Comparison of ENCODE assay signal across 9 cellular contexts in the genomic region with DNA sequence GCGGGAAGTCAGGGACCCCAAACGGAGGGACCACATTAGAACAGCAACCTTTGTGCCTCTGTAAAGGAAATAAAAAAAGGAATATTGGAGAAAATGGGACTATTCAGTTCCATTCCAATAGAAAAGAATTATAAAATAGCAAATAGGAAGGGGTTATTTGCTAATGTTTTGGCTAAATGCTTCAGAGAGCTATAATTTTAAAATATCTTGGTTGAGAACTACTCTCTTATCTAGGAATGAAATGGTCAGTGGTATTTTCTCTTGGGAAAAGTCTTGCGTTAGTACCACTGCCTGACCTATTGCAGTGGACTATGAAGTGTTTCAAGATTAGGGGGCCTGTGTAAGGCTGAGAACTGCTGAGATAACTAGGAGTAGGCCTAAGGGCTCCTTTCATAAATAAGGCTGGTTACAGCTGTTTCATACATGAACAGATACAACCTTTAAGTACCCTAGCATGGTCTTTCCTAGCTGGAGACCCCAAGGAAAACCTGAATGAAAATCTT. TPM values are rescaled to one million over a fixed set of nuclear protein-coding genes. Genes with fewer than 3 reads are reported as not detected.
DNase-seq lines count a peak whose midpoint lies in the region; ATAC-seq and TF ChIP-seq lines count a peak whose summit lies in the region.
"Had no signal": no experiment of that assay in that cellular context is flagged by ENCODE, and none has a peak within 500 bp of the region (broad histone marks: within the 10 kb centered on the region; RNA-seq: fewer than 3 reads in every experiment).

No MANE protein-coding gene starts in this region.

- H4K20me1 ChIP-seq in SK-N-SH (ENCODE audit: insufficient read depth): no peaks in the 10 kb centered on the region

- H3K27ac ChIP-seq in CD8-positive, alpha-beta memory T cell (ENCODE audit: low read depth, low read length): peak overlapping the region; percentile 80
- H3K27ac ChIP-seq in SK-N-SH (ENCODE audit: low read depth in 2 of 2, low read length in 1 of 2): peak overlapping the region; percentile 65 to 99; a peak in 3 of 4 replicates

- peaks cover 0 to 2% of the 10 kb centered on the region in 2 donors for H3K27me3 Mint-ChIP-seq in CD8-positive, alpha-beta memory T cell
- H3K27me3 Mint-ChIP-seq in osteocyte (ENCODE audit: unreplicated experiment): no peaks in the 10 kb centered on the region

- no peaks in the 10 kb centered on the region for H3K9me2 ChIP-seq in SK-N-SH

- TF ChIP-seq CTCF in SK-N-SH (IDR thresholded peaks at IDR 0.05) (no peak), fibroblast of mammary gland (conservative IDR thresholded peaks at IDR 0.05; ENCODE audit: control insufficient read depth, insufficient read depth, low read depth, low read length) (no peak), osteocyte (IDR thresholded peaks at IDR 0.05) (no peak)

- H3K36me3 Mint-ChIP-seq in CD8-positive, alpha-beta memory T cell: peaks cover under 1 to 13% (median 2%) of the 10 kb centered on the region in 3 donors
- no peaks in the 10 kb centered on the region for H3K36me3 Mint-ChIP-seq in osteocyte (ENCODE audit: unreplicated experiment)

- peak overlapping the region in 1 of 7 donors; percentile 3 for H3K4me3 Mint-ChIP-seq in CD8-positive, alpha-beta memory T cell
- H3K4me3 Mint-ChIP-seq in osteocyte (ENCODE audit: unreplicated experiment): no peak overlapping the region

- peak overlapping the region; percentile 2; the same call in 1 of the 2 replicates for H2AFZ ChIP-seq in SK-N-SH (ENCODE audit: low read depth)

- WGBS in SK-N-SH (ENCODE audit: low lambda C conversion rate): 71% methylated on average over 3 of the region's 3 CpGs

- peaks cover 7 to 19% (median 18%) of the 10 kb centered on the region in 3 donors for H3K4me1 Mint-ChIP-seq in CD8-positive, alpha-beta memory T cell
- H3K4me1 Mint-ChIP-seq in osteocyte (ENCODE audit: unreplicated experiment): peaks cover 64% of the 10 kb centered on the region

- peak overlapping the region; percentile 76 for H3K9ac ChIP-seq in SK-N-SH

- CTCF ChIA-PET in CD8-positive, alpha-beta memory T cell (lab: Charles Lee): interaction anchor here (1.1 kb wide), 1 partner anchor 47 kb away, joined by 6 read pairs; no protein-coding TSS in a partner anchor
- CTCF ChIA-PET in SK-N-SH (lab: Yijun Ruan, JAX): no interaction called here

- peak overlapping the region in 5 of 8 donors; percentile 29 to 84 (median 60) for H3K27ac Mint-ChIP-seq in CD8-positive, alpha-beta memory T cell
- H3K27ac Mint-ChIP-seq in osteocyte (ENCODE audit: unreplicated experiment): peak overlapping the region; percentile 100

- no peak for TF ChIP-seq EP300 in SK-N-SH (IDR thresholded peaks at IDR 0.05; ENCODE audit: borderline replicate concordance in 1 of 2, low read depth in 1 of 2, low read length in 1 of 2)

- no peaks in the 10 kb centered on the region for H3K79me2 ChIP-seq in SK-N-SH (ENCODE audit: insufficient read depth)

- H3K4me2 ChIP-seq in SK-N-SH: peak overlapping the region; percentile 51; the same call in 1 of the 2 replicates

- H3K27me3 ChIP-seq in CD8-positive, alpha-beta memory T cell (ENCODE audit: insufficient read depth, low read length, poor library complexity, severe bottlenecking): no peaks in the 10 kb centered on the region
- H3K27me3 ChIP-seq in SK-N-SH (ENCODE audit: insufficient read depth): no peaks in the 10 kb centered on the region

- TF ChIP-seq RAD21 in SK-N-SH (IDR thresholded peaks at IDR 0.05; ENCODE audit: low read length): no peak

- ATAC-seq in GM19324 (IDR thresholded peaks at IDR 0.05; ENCODE audit: low FRiP score, unreplicated experiment) (no peak), HG03439 (IDR thresholded peaks at IDR 0.05; ENCODE audit: unreplicated experiment) (no peak)

- H3K4me1 ChIP-seq in CD8-positive, alpha-beta memory T cell (ENCODE audit: insufficient read depth, low read length): no peaks in the 10 kb centered on the region
- H3K4me1 ChIP-seq in SK-N-SH (ENCODE audit: control insufficient read depth in 1 of 2, insufficient read depth in 2 of 2, low read depth in 1 of 2, low read length in 1 of 2): peaks cover 10 to 25% of the 10 kb centered on the region in 2 experiments; a peak in 3 of 4 replicates

- H3K9me3 ChIP-seq in CD8-positive, alpha-beta memory T cell (ENCODE audit: low read length): no peaks in the 10 kb centered on the region
- H3K9me3 ChIP-seq in SK-N-SH: no peaks in the 10 kb centered on the region

- H3K36me3 ChIP-seq in CD8-positive, alpha-beta memory T cell (ENCODE audit: insufficient read depth, low read length): no peaks in the 10 kb centered on the region
- no peaks in the 10 kb centered on the region for H3K36me3 ChIP-seq in SK-N-SH (replicated peaks in 1 of 2; ENCODE audit: control insufficient read depth in 1 of 2, insufficient read depth in 2 of 2, low read length in 1 of 2)

- DNase-seq in CD8-positive, alpha-beta memory T cell: no peak
- no peak for DNase-seq in SK-N-SH
- DNase-seq in fibroblast of mammary gland (ENCODE audit: low read depth): peak; percentile 58
- no peak for DNase-seq in osteocyte (ENCODE audit: extremely low spot score, unreplicated experiment)
- no peak for DNase-seq in cerebellar cortex (ENCODE audit: low spot score)
- DNase-seq in NCI-H446 (lab: John Stamatoyannopoulos, UW): no peak
- DNase-seq: NCI-H187 treated with DMSO at 0.1 percent for 48 hours had no signal

- POLR2A ChIA-PET in CD8-positive, alpha-beta memory T cell (lab: Charles Lee): interaction anchor here (0.6 kb wide), 1 partner anchor 1242 kb away, joined by 3 read pairs; the partner anchor contains the start of gene EIF4G2
- POLR2A ChIA-PET in SK-N-SH (lab: Yijun Ruan, JAX): no interaction called here

- H3K4me3 ChIP-seq in CD8-positive, alpha-beta memory T cell (ENCODE audit: low read length): no peak overlapping the region
- no peak overlapping the region for H3K4me3 ChIP-seq in SK-N-SH (ENCODE audit: low read depth in 2 of 2, low read length in 1 of 2)
- H3K4me3 ChIP-seq in fibroblast of mammary gland (ENCODE audit: control insufficient read depth, low read depth, low read length): no peak overlapping the region

- peaks cover 23% of the 10 kb centered on the region for H3F3A ChIP-seq in SK-N-SH (replicated peaks; ENCODE audit: insufficient read depth)

- peaks cover 1 to 6% (median 6%) of the 10 kb centered on the region in 5 donors for H3K9me3 Mint-ChIP-seq in CD8-positive, alpha-beta memory T cell
- H3K9me3 Mint-ChIP-seq in osteocyte (ENCODE audit: unreplicated experiment): peaks cover 6% of the 10 kb centered on the region

TF ChIP-seq in SK-N-SH, 30 proteins besides CTCF, POLR2A, EP300 and RAD21:
- TF ChIP-seq RCOR1 (IDR thresholded peaks at IDR 0.05; ENCODE audit: low read length) (no peak), ZBTB33 (IDR thresholded peaks at IDR 0.05; ENCODE audit: borderline replicate concordance, low read depth) (no peak), RXRA (IDR thresholded peaks at IDR 0.05; ENCODE audit: borderline replicate concordance, low read depth) (no peak), TEAD4 (IDR thresholded peaks at IDR 0.05; ENCODE audit: borderline replicate concordance, insufficient read depth) (no peak), JUND (IDR thresholded peaks at IDR 0.05) (no peak)
- TF ChIP-seq, protein P1, sequence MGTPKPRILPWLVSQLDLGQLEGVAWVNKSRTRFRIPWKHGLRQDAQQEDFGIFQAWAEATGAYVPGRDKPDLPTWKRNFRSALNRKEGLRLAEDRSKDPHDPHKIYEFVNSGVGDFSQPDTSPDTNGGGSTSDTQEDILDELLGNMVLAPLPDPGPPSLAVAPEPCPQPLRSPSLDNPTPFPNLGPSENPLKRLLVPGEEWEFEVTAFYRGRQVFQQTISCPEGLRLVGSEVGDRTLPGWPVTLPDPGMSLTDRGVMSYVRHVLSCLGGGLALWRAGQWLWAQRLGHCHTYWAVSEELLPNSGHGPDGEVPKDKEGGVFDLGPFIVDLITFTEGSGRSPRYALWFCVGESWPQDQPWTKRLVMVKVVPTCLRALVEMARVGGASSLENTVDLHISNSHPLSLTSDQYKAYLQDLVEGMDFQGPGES (IDR thresholded peaks at IDR 0.05; ENCODE audit: low read depth, low read length): no peak

RNA-seq across cellular contexts. Expression of gene WEE1, which starts 6.9 kb away (rescaled TPM):
- total RNA-seq in CD8-positive, alpha-beta memory T cell: 10 to 100 TPM; 46.9 to 49.8 TPM
- 8.1 TPM for polyA plus RNA-seq in CD8-positive, alpha-beta memory T cell
- polyA plus RNA-seq in SK-N-SH (2012; rRNA removed): 16.9 and 20.6 TPM in 2 replicates
- polyA plus RNA-seq in SK-N-SH (2012; cell fraction: cytosol; rRNA removed): 18.0 and 21.1 TPM in 2 replicates
- polyA plus RNA-seq in SK-N-SH (2012; cell fraction: nucleus; rRNA removed): 27.1 and 54.9 TPM in 2 replicates
- total RNA-seq in osteocyte: 77.8 and 111 TPM in 2 replicates
